In the genomic region with DNA sequence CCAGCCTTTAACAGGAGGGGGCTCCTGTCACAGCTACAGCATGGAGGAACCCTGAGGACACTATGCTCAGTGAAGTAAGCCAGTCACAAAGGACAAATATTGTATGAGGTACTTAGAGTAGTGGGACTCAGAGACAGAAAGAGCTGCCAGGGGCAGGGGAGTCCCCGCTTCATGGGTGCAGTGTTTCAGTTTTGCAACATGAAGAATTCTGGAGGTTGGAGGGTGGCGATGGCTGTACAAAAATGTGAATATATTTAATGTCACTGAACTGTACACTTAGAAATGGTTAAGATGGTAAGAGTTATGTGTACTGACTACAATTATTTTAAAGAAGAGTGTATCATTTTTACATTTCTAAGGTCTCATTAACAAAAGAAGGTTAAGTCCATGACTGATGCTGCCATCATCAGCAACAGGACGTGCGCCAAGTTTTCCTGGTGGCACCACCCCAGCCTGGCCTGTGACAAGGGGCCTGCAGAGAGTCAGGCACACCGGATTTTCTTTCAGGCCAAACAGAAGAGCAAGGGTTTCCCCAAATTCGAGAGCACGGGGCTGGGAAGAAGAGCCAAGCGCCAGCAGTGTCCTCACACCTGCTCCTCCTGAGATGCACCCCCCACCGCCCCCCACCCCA, we compare ENCODE assay signal across 10 cellular contexts. TPM values are rescaled to one million over a fixed set of nuclear protein-coding genes. Genes with fewer than 3 reads are reported as not detected.
A peak's percentile ranks its signal among the peaks of the same experiment; 100 is the strongest.
DNase-seq lines count a peak whose midpoint lies in the region; ATAC-seq and TF ChIP-seq lines count a peak whose summit lies in the region.
"Had no signal": no experiment of that assay in that cellular context is flagged by ENCODE, and none has a peak within 500 bp of the region (broad histone marks: within the 10 kb centered on the region; RNA-seq: fewer than 3 reads in every experiment).

No MANE protein-coding gene starts in this region.

- H3K9me3 ChIP-seq in liver (ENCODE audit: control insufficient read depth in 4 of 4, low read length in 3 of 4) (no peaks in the 10 kb centered on the region), thoracic aorta (no peaks in the 10 kb centered on the region), transverse colon (no peaks in the 10 kb centered on the region)
- H3K9me3 ChIP-seq: uterus had no signal

- WGBS in liver, result 76% methylated on average over 9 of the region's 9 CpGs
- 60 to 73% methylated on average over 1 to 9 of the region's 9 CpGs for WGBS in transverse colon (ENCODE audit: low coverage in 1 of 2), 2 donors

- peaks cover 10% of the 10 kb centered on the region for H3K4me1 Mint-ChIP-seq in activated T-cell treated with anti-CD3 and anti-CD28 coated beads, Interleukin-2, amount 50 U/mL, for 72 hours (ENCODE audit: low read depth)
- H3K4me1 Mint-ChIP-seq in activated T-cell treated with anti-CD3 and anti-CD28 coated beads, Interleukin-2, amount 50 U/mL, for 24 hours (ENCODE audit: low read depth), result peaks cover 9% of the 10 kb centered on the region
- H3K4me1 Mint-ChIP-seq in activated naive CD8-positive, alpha-beta T cell treated with anti-CD3 and anti-CD28 coated beads, Interleukin-2, amount 50 U/mL, for 24 hours, result peaks cover 9% of the 10 kb centered on the region

- peak overlapping the region; percentile 72 to 78 for H3K4me3 Mint-ChIP-seq in activated T-cell treated with anti-CD3 and anti-CD28 coated beads, Interleukin-2, amount 50 U/mL, for 72 hours
- no peak overlapping the region for H3K4me3 Mint-ChIP-seq in activated T-cell treated with anti-CD3 and anti-CD28 coated beads, Interleukin-2, amount 50 U/mL, for 24 hours
- H3K4me3 Mint-ChIP-seq in activated naive CD8-positive, alpha-beta T cell treated with anti-CD3 and anti-CD28 coated beads, Interleukin-2, amount 50 U/mL, for 24 hours, result peak overlapping the region; percentile 40

- no peaks in the 10 kb centered on the region for H3K9me3 Mint-ChIP-seq in activated T-cell treated with anti-CD3 and anti-CD28 coated beads, Interleukin-2, amount 50 U/mL, for 72 hours
- H3K9me3 Mint-ChIP-seq in activated T-cell treated with anti-CD3 and anti-CD28 coated beads, Interleukin-2, amount 50 U/mL, for 24 hours, result no peaks in the 10 kb centered on the region
- no peaks in the 10 kb centered on the region for H3K9me3 Mint-ChIP-seq in activated naive CD8-positive, alpha-beta T cell treated with anti-CD3 and anti-CD28 coated beads, Interleukin-2, amount 50 U/mL, for 24 hours

- DNase-seq in activated T-cell treated with anti-CD3 and anti-CD28 coated beads, Interleukin-2, amount 50 U/mL, for 72 hours, result no peak
- DNase-seq in activated T-cell treated with anti-CD3 and anti-CD28 coated beads, Interleukin-2, amount 50 U/mL, for 24 hours, result no peak
- DNase-seq in activated naive CD8-positive, alpha-beta T cell treated with anti-CD3 and anti-CD28 coated beads, Interleukin-2, amount 50 U/mL, for 24 hours, result no peak
- DNase-seq in thoracic aorta (ENCODE audit: low spot score), result no peak
- DNase-seq in NCI-H524 (lab: John Stamatoyannopoulos, UW), result no peak
- DNase-seq in transverse colon, result no peak
- DNase-seq in Kasumi-1 (lab: John Stamatoyannopoulos, UW), result no peak

- H3K4me1 ChIP-seq in liver (ENCODE audit: control insufficient read depth in 4 of 4, insufficient read depth in 4 of 4, low read length in 3 of 4), result peaks cover 0 to 6% (median 2%) of the 10 kb centered on the region in 4 donors
- H3K4me1 ChIP-seq in thoracic aorta (ENCODE audit: control insufficient read depth in 1 of 2, low read depth in 2 of 2), result peaks cover 0 to 8% of the 10 kb centered on the region in 2 donors
- H3K4me1 ChIP-seq in transverse colon, result peaks cover 0 to 7% (median 0%) of the 10 kb centered on the region in 4 donors
- H3K4me1 ChIP-seq: uterus had no signal

- no peak overlapping the region for H3K27ac ChIP-seq in liver (ENCODE audit: low read depth in 1 of 2, low read length in 2 of 2)
- no peak overlapping the region for H3K27ac ChIP-seq in thoracic aorta
- no peak overlapping the region for H3K27ac ChIP-seq in transverse colon
- H3K27ac ChIP-seq: uterus had no signal

- intact Hi-C loops in transverse colon (cut with DNase I; ENCODE audit: low total_unique reads), result no loop called here

- no peak overlapping the region for H3K27ac Mint-ChIP-seq in activated T-cell treated with anti-CD3 and anti-CD28 coated beads, Interleukin-2, amount 50 U/mL, for 72 hours
- H3K27ac Mint-ChIP-seq in activated T-cell treated with anti-CD3 and anti-CD28 coated beads, Interleukin-2, amount 50 U/mL, for 24 hours, result no peak overlapping the region
- H3K27ac Mint-ChIP-seq in activated naive CD8-positive, alpha-beta T cell treated with anti-CD3 and anti-CD28 coated beads, Interleukin-2, amount 50 U/mL, for 24 hours, result no peak overlapping the region
- H3K27ac Mint-ChIP-seq: progenitor cell of endocrine pancreas had no signal

- H3K36me3 ChIP-seq in liver (ENCODE audit: control insufficient read depth in 4 of 4, insufficient read depth in 3 of 4, low read depth in 1 of 4, low read length in 3 of 4) (no peaks in the 10 kb centered on the region), thoracic aorta (no peaks in the 10 kb centered on the region), transverse colon (no peaks in the 10 kb centered on the region)
- H3K36me3 ChIP-seq: uterus had no signal

- TF ChIP-seq POLR2A in transverse colon (IDR thresholded peaks at IDR 0.05), result no peak

- in situ Hi-C loops in transverse colon (cut with MboI; ENCODE audit: low pct_ligation_motif_present in 1 of 4, low pct_unique_long_range_greater_than_20kb in 1 of 4, low sequenced_read_pairs in 3 of 4), result loop anchor here (5.0 to 25.0 kb wide), 4 partner anchors 126 to 231 kb away; no protein-coding TSS in a partner anchor

- H3K9ac ChIP-seq in liver (ENCODE audit: low read depth in 1 of 2, low read length in 2 of 2), result peak overlapping the region in 1 of 2 donors; percentile 34

- peak; percentile 62 to 66 for ATAC-seq in activated T-cell treated with anti-CD3 and anti-CD28 coated beads, Interleukin-2, amount 50 U/mL, for 72 hours (replicated peaks in 1 of 2)
- ATAC-seq in activated naive CD8-positive, alpha-beta T cell treated with anti-CD3 and anti-CD28 coated beads, Interleukin-2, amount 50 U/mL, for 24 hours, result no peak
- no peak for ATAC-seq in thoracic aorta (ENCODE audit: insufficient number of reproducible peaks, low FRiP score, low read depth)

- no peaks in the 10 kb centered on the region for H3K27me3 Mint-ChIP-seq in activated T-cell treated with anti-CD3 and anti-CD28 coated beads, Interleukin-2, amount 50 U/mL, for 72 hours (ENCODE audit: low read depth)
- H3K27me3 Mint-ChIP-seq in activated T-cell treated with anti-CD3 and anti-CD28 coated beads, Interleukin-2, amount 50 U/mL, for 24 hours, result no peaks in the 10 kb centered on the region
- no peaks in the 10 kb centered on the region for H3K27me3 Mint-ChIP-seq in activated naive CD8-positive, alpha-beta T cell treated with anti-CD3 and anti-CD28 coated beads, Interleukin-2, amount 50 U/mL, for 24 hours
- H3K27me3 Mint-ChIP-seq: progenitor cell of endocrine pancreas had no signal

- H3K27me3 ChIP-seq in liver (ENCODE audit: control insufficient read depth in 4 of 4, insufficient read depth in 4 of 4, low read length in 3 of 4) (no peaks in the 10 kb centered on the region), thoracic aorta (replicated peaks; ENCODE audit: insufficient read depth) (no peaks in the 10 kb centered on the region), transverse colon (no peaks in the 10 kb centered on the region)
- H3K27me3 ChIP-seq: uterus had no signal

- no peak for TF ChIP-seq EP300 in transverse colon (IDR thresholded peaks at IDR 0.05; ENCODE audit: low read depth)

- H3K36me3 Mint-ChIP-seq in activated T-cell treated with anti-CD3 and anti-CD28 coated beads, Interleukin-2, amount 50 U/mL, for 72 hours (ENCODE audit: insufficient read depth in 2 of 2), result no peaks in the 10 kb centered on the region
- no peaks in the 10 kb centered on the region for H3K36me3 Mint-ChIP-seq in activated T-cell treated with anti-CD3 and anti-CD28 coated beads, Interleukin-2, amount 50 U/mL, for 24 hours (ENCODE audit: low read depth)
- H3K36me3 Mint-ChIP-seq in activated naive CD8-positive, alpha-beta T cell treated with anti-CD3 and anti-CD28 coated beads, Interleukin-2, amount 50 U/mL, for 24 hours (ENCODE audit: low read depth), result no peaks in the 10 kb centered on the region

- TF ChIP-seq CTCF in liver (IDR thresholded peaks at IDR 0.05; ENCODE audit: low read depth, low read length, missing input control) (no peak), thoracic aorta (IDR thresholded peaks at IDR 0.05) (no peak), transverse colon (IDR thresholded peaks at IDR 0.05) (peak in 1 of 5 experiments; percentile 4)

- H3K4me3 ChIP-seq in liver (ENCODE audit: low read depth in 1 of 3, low read length in 3 of 3), result no peak overlapping the region
- peak overlapping the region; percentile 48 for H3K4me3 ChIP-seq in thoracic aorta
- no peak overlapping the region for H3K4me3 ChIP-seq in transverse colon
- H3K4me3 ChIP-seq: uterus had no signal

- TF ChIP-seq RAD21 in liver (IDR thresholded peaks at IDR 0.05), result no peak

TF ChIP-seq in liver, 16 proteins besides CTCF, POLR2A, EP300 and RAD21:
- TF ChIP-seq HNF4A (conservative IDR thresholded peaks at IDR 0.05) (no peak), HNF4G (IDR thresholded peaks at IDR 0.05) (no peak), FOXA1 (IDR thresholded peaks at IDR 0.05) (no peak), JUND (IDR thresholded peaks at IDR 0.05) (no peak), NR2F2 (IDR thresholded peaks at IDR 0.05) (no peak)
- TF ChIP-seq, protein P1, sequence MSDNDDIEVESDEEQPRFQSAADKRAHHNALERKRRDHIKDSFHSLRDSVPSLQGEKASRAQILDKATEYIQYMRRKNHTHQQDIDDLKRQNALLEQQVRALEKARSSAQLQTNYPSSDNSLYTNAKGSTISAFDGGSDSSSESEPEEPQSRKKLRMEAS (IDR thresholded peaks at IDR 0.05), result peak; percentile 17

RNA-seq across cellular contexts. Expression of a gene that starts 22.1 kb away (rescaled TPM):
- total RNA-seq in activated T-cell treated with anti-CD3 and anti-CD28 coated beads, Interleukin-2, amount 50 U/mL, for 72 hours, result 1 to 10 TPM; 2.5 to 4.4 TPM
- total RNA-seq in liver (1 to 10 TPM in 1 of 2 donors, under 1 TPM in 1; 0.98 to 3.5 TPM), thoracic aorta (10 to 100 TPM; 20.1 to 25.2 TPM), transverse colon (1 to 10 TPM in 3 of 4 donors, not detected in 1; 2.9 to 9.0 (median 4.6) TPM)
- 1 to 10 TPM in 1 of 2 donors, under 1 TPM in 1; 0.83 to 4.8 TPM for polyA plus RNA-seq in liver

RNA-seq across cellular contexts. Expression of a gene that starts 47.7 kb away (rescaled TPM):
- total RNA-seq in activated T-cell treated with anti-CD3 and anti-CD28 coated beads, Interleukin-2, amount 50 U/mL, for 72 hours, result 10 to 100 TPM; 36.4 to 39.5 TPM
- total RNA-seq in liver (10 to 100 TPM; 19.5 to 26.7 TPM), thoracic aorta (10 to 100 TPM; 32.0 to 33.7 TPM), transverse colon (10 to 100 TPM; 36.2 to 93.1 (median 60.1) TPM)
- 10 to 100 TPM; 12.4 to 15.5 TPM for polyA plus RNA-seq in liver

Comparison
In these comparisons a context has a peak if more than half of its experiments do, and no peak if none do; other contexts are left out.
1. ATAC-seq: peak in activated T-cell treated with anti-CD3 and anti-CD28 coated beads, Interleukin-2, amount 50 U/mL, for 72 hours (2 of 2); none in activated naive CD8-positive, alpha-beta T cell treated with anti-CD3 and anti-CD28 coated beads, Interleukin-2, amount 50 U/mL, for 24 hours (single experiment) and thoracic aorta (single experiment).